ENCODE assay signal across 14 cellular contexts in the genomic region with DNA sequence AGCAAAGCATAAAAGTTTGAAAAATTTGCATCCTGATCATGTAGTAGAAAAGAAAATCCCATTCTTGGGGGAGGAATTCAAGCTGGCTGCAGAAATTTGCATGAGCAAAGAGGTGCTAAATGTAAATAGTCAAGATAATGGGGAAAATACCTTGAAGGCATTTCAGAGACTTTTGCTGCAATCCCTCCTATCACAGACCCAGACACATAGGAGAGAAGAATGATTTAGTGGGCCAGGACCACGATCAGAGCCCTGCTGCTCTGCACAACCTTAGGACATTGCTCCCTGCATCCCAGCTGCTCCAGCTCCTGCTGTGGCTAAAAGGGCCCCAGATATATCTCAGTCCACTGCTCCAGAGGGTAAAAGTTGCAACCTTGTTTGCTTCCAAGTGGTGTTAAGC.
DNase-seq lines count a peak whose midpoint lies in the region; ATAC-seq and TF ChIP-seq lines count a peak whose summit lies in the region.
"Had no signal": no experiment of that assay in that cellular context is flagged by ENCODE, and none has a peak within 500 bp of the region (broad histone marks: within the 10 kb centered on the region; RNA-seq: fewer than 3 reads in every experiment).

No MANE protein-coding gene starts in this region.

- H3K4ac ChIP-seq in mesendoderm (ENCODE audit: low read depth, low read length), result no peak overlapping the region

- H3K27me3 ChIP-seq in HUES48 (ENCODE audit: control insufficient read depth, insufficient read depth, low read length), result no peaks in the 10 kb centered on the region
- no peaks in the 10 kb centered on the region for H3K27me3 ChIP-seq in mesendoderm (ENCODE audit: insufficient read depth, low read length, poor library complexity)

- no peak overlapping the region for H4K5ac ChIP-seq in mesendoderm (ENCODE audit: low read length)

- POLR2A ChIA-PET in WTC11 (lab: Charles Lee), result no interaction called here

- CTCF ChIA-PET in WTC11 (lab: Charles Lee), result no interaction called here

- peak; percentile 76 for ATAC-seq in WTC11
- ATAC-seq: HCT116 had no signal

- H3K27ac Mint-ChIP-seq in WTC11, result no peak overlapping the region
- H3K27ac Mint-ChIP-seq: CD4-positive, alpha-beta memory T cell had no signal

- peaks cover 34% of the 10 kb centered on the region for H3K9me3 ChIP-seq in HUES48 (ENCODE audit: control insufficient read depth, insufficient read depth, low read length)

- no CpG with 5 or more reads among the region's 1 CpG for WGBS in mesendoderm (ENCODE audit: extremely low coverage, insufficient coverage, low lambda C conversion rate)

- H3K36me3 ChIP-seq in HUES48 (ENCODE audit: control insufficient read depth, insufficient read depth, low read length) (no peaks in the 10 kb centered on the region), mesendoderm (ENCODE audit: control insufficient read depth, insufficient read depth, low read length) (no peaks in the 10 kb centered on the region)

- no peak overlapping the region for H2AK5ac ChIP-seq in mesendoderm (ENCODE audit: low read length)

- peaks cover 39% of the 10 kb centered on the region for H3K36me3 Mint-ChIP-seq in WTC11
- H3K36me3 Mint-ChIP-seq: CD4-positive, alpha-beta memory T cell had no signal

- H4K8ac ChIP-seq in mesendoderm (ENCODE audit: low read depth, low read length), result no peak overlapping the region

- TF ChIP-seq CTCF in WTC11 (IDR thresholded peaks at IDR 0.05), result no peak

- no peak overlapping the region for H3K9ac ChIP-seq in HUES48 (ENCODE audit: low read depth, low read length)
- H3K9ac ChIP-seq in mesendoderm (ENCODE audit: low read length), result no peak overlapping the region
- H3K9ac ChIP-seq: GM23248 had no signal

- peaks cover 8% of the 10 kb centered on the region; the same call in 1 of the 2 replicates for H3K4me1 Mint-ChIP-seq in WTC11
- H3K4me1 Mint-ChIP-seq: CD4-positive, alpha-beta memory T cell had no signal

- no peak overlapping the region for H3K56ac ChIP-seq in mesendoderm (ENCODE audit: low read length)

- no peak overlapping the region for H3K4me2 ChIP-seq in mesendoderm (ENCODE audit: low read length)

- H2BK120ac ChIP-seq in mesendoderm (ENCODE audit: low read depth, low read length), result no peak overlapping the region

- H3K18ac ChIP-seq in mesendoderm (ENCODE audit: low read length), result no peak overlapping the region

- no peak overlapping the region for H2BK5ac ChIP-seq in mesendoderm (ENCODE audit: low read length)

- H3K4me3 Mint-ChIP-seq in WTC11, result no peak overlapping the region
- H3K4me3 Mint-ChIP-seq: CD4-positive, alpha-beta memory T cell; H9 had no signal

- H3K79me1 ChIP-seq in mesendoderm (ENCODE audit: low read length), result no peaks in the 10 kb centered on the region

- DNase-seq in WTC11 (ENCODE audit: low spot score) (no peak), mesendoderm (peak; percentile 8), germinal center (ENCODE audit: low spot score) (no peak), dermis blood vessel endothelial cell (no peak), NCI-H2171 (lab: John Stamatoyannopoulos, UW) (no peak)
- DNase-seq: C1 segment of cervical spinal cord; Calu3; CD4-positive, alpha-beta memory T cell; COR-L47; DMS79 treated with DMSO at 0.1 percent for 48 hours; GM23248; H9 had no signal

- H2BK15ac ChIP-seq in mesendoderm (replicated peaks; ENCODE audit: low read depth), result no peak overlapping the region

- no peak overlapping the region for H3K4me3 ChIP-seq in HUES48 (ENCODE audit: low read depth, low read length)
- no peak overlapping the region for H3K4me3 ChIP-seq in mesendoderm (ENCODE audit: low read length)
- H3K4me3 ChIP-seq: GM23248 had no signal

- H3K27ac ChIP-seq in HUES48 (ENCODE audit: low read depth, low read length) (peak overlapping the region; percentile 22), mesendoderm (ENCODE audit: low read depth, low read length) (no peak overlapping the region)
- H3K27ac ChIP-seq: GM23248 had no signal

- H3K27me3 Mint-ChIP-seq in WTC11 (ENCODE audit: low read depth), result no peaks in the 10 kb centered on the region
- H3K27me3 Mint-ChIP-seq: CD4-positive, alpha-beta memory T cell had no signal

- H3K9me3 Mint-ChIP-seq in WTC11, result peaks cover 47% of the 10 kb centered on the region

- H3K4me1 ChIP-seq in HUES48 (ENCODE audit: control insufficient read depth, insufficient read depth, low read length), result no peaks in the 10 kb centered on the region
- H3K4me1 ChIP-seq in mesendoderm (ENCODE audit: control insufficient read depth, low read depth, low read length), result no peaks in the 10 kb centered on the region

- H3K23ac ChIP-seq in mesendoderm (ENCODE audit: low read length), result no peak overlapping the region

- no peaks in the 10 kb centered on the region for H3K79me2 ChIP-seq in mesendoderm (ENCODE audit: control insufficient read depth, insufficient read depth, low read length)

TF ChIP-seq in WTC11, 78 proteins besides CTCF, POLR2A, EP300 and RAD21:
- TF ChIP-seq ZNF416 (CRISPR knock-in tag; IDR thresholded peaks at IDR 0.05) (no peak), TEAD4 (CRISPR knock-in tag; IDR thresholded peaks at IDR 0.05) (no peak), FOXK1 (CRISPR knock-in tag; IDR thresholded peaks at IDR 0.05) (no peak), ZNF219 (CRISPR knock-in tag; IDR thresholded peaks at IDR 0.05; ENCODE audit: borderline replicate concordance) (no peak), ZNF121 (CRISPR knock-in tag; IDR thresholded peaks at IDR 0.05) (no peak), ZNF138 (CRISPR knock-in tag; conservative IDR thresholded peaks at IDR 0.05) (no peak), KAT7 (CRISPR knock-in tag; IDR thresholded peaks at IDR 0.05; ENCODE audit: borderline replicate concordance) (no peak), NFATC4 (CRISPR knock-in tag; IDR thresholded peaks at IDR 0.05) (no peak)
- TF ChIP-seq, protein P1, sequence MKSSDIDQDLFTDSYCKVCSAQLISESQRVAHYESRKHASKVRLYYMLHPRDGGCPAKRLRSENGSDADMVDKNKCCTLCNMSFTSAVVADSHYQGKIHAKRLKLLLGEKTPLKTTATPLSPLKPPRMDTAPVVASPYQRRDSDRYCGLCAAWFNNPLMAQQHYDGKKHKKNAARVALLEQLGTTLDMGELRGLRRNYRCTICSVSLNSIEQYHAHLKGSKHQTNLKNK (CRISPR knock-in tag; IDR thresholded peaks at IDR 0.05), result no peak
- TF ChIP-seq, protein P2, sequence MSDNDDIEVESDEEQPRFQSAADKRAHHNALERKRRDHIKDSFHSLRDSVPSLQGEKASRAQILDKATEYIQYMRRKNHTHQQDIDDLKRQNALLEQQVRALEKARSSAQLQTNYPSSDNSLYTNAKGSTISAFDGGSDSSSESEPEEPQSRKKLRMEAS (CRISPR knock-in tag; IDR thresholded peaks at IDR 0.05), result no peak
